Comparison of ENCODE assay signal across 9 cellular contexts in genomic region chr1:227131193-227131592, GRCh38.
DNase-seq lines count a peak whose midpoint lies in the region; ATAC-seq and TF ChIP-seq lines count a peak whose summit lies in the region.
"Had no signal": no experiment of that assay in that cellular context is flagged by ENCODE, and none has a peak within 500 bp of the region (broad histone marks: within the 10 kb centered on the region; RNA-seq: fewer than 3 reads in every experiment).

No MANE protein-coding gene starts in this region.

- no peaks in the 10 kb centered on the region for H3K27me3 ChIP-seq in SJSA1 (replicated peaks)
- no peaks in the 10 kb centered on the region for H3K27me3 ChIP-seq in CD4-positive, alpha-beta memory T cell (ENCODE audit: insufficient read depth, low read length)

- intact Hi-C loops in natural killer cell (cut with micrococcal nuclease): no loop called here
- intact Hi-C loops in CD4-positive, alpha-beta memory T cell (cut with micrococcal nuclease): no loop called here

- no peak for ATAC-seq in natural killer cell
- ATAC-seq in natural killer cell treated with Interleukin-12 subunit alpha and Interleukin-12 subunit beta and Interleukin-15 and Interleukin-18, amount 100 ng/mL, for 72 hours: no peak
- ATAC-seq in HG02798 (IDR thresholded peaks at IDR 0.05; ENCODE audit: poor library complexity, unreplicated experiment): no peak
- ATAC-seq: esophagus mucosa had no signal

- H3K4me1 Mint-ChIP-seq in natural killer cell: no peaks in the 10 kb centered on the region
- no peaks in the 10 kb centered on the region for H3K4me1 Mint-ChIP-seq in natural killer cell treated with Interleukin-12 subunit alpha and Interleukin-12 subunit beta and Interleukin-15 and Interleukin-18, amount 100 ng/mL, for 72 hours (ENCODE audit: low read depth in 2 of 2)
- no peaks in the 10 kb centered on the region for H3K4me1 Mint-ChIP-seq in CD4-positive, alpha-beta memory T cell

- peaks cover 5% of the 10 kb centered on the region in 2 donors for H3K27me3 Mint-ChIP-seq in natural killer cell (ENCODE audit: low read depth in 2 of 2)
- H3K27me3 Mint-ChIP-seq in natural killer cell treated with Interleukin-12 subunit alpha and Interleukin-12 subunit beta and Interleukin-15 and Interleukin-18, amount 100 ng/mL, for 72 hours: peaks cover 8 to 18% of the 10 kb centered on the region in 2 donors
- peaks cover 9 to 10% of the 10 kb centered on the region in 2 donors for H3K27me3 Mint-ChIP-seq in CD4-positive, alpha-beta memory T cell

- H3K9me3 Mint-ChIP-seq in natural killer cell: no peaks in the 10 kb centered on the region
- no peaks in the 10 kb centered on the region for H3K9me3 Mint-ChIP-seq in natural killer cell treated with Interleukin-12 subunit alpha and Interleukin-12 subunit beta and Interleukin-15 and Interleukin-18, amount 100 ng/mL, for 72 hours
- no peaks in the 10 kb centered on the region for H3K9me3 Mint-ChIP-seq in CD4-positive, alpha-beta memory T cell

- peak; percentile 25 for TF ChIP-seq CTCF in natural killer cell (IDR thresholded peaks at IDR 0.05)

- peaks cover 28% of the 10 kb centered on the region for H3K36me3 ChIP-seq in SJSA1
- H3K36me3 ChIP-seq in CD4-positive, alpha-beta memory T cell (ENCODE audit: insufficient read depth, low read length): no peaks in the 10 kb centered on the region

- H3K9me3 ChIP-seq in SJSA1 (replicated peaks): no peaks in the 10 kb centered on the region
- H3K9me3 ChIP-seq in CD4-positive, alpha-beta memory T cell (ENCODE audit: control insufficient read depth in 1 of 2, low read length in 2 of 2): no peaks in the 10 kb centered on the region

- no peak for DNase-seq in natural killer cell
- no peak for DNase-seq in natural killer cell treated with Interleukin-12 subunit alpha and Interleukin-12 subunit beta and Interleukin-15 and Interleukin-18, amount 100 ng/mL, for 72 hours (ENCODE audit: low spot score)
- peak in 1 of 2 experiments; percentile 28 for DNase-seq in SJSA1 (ENCODE audit: low read depth in 1 of 2, low spot score in 2 of 2)
- DNase-seq in glomerular visceral epithelial cell (ENCODE audit: extremely low spot score): peak; percentile 32
- no peak for DNase-seq in CD4-positive, alpha-beta memory T cell
- DNase-seq in DMS79 treated with DMSO at 0.1 percent for 48 hours (lab: John Stamatoyannopoulos, UW): no peak
- no peak for DNase-seq in stimulated activated CD4-positive, alpha-beta T cell treated with anti-CD3 and anti-CD28 coated beads, Interleukin-2, amount 100 ng/mL, for 48 hours

- no peak overlapping the region for H3K27ac Mint-ChIP-seq in natural killer cell
- no peak overlapping the region for H3K27ac Mint-ChIP-seq in natural killer cell treated with Interleukin-12 subunit alpha and Interleukin-12 subunit beta and Interleukin-15 and Interleukin-18, amount 100 ng/mL, for 72 hours
- no peak overlapping the region for H3K27ac Mint-ChIP-seq in CD4-positive, alpha-beta memory T cell

- H3K4me1 ChIP-seq in SJSA1 (replicated peaks): no peaks in the 10 kb centered on the region
- H3K4me1 ChIP-seq in CD4-positive, alpha-beta memory T cell (ENCODE audit: insufficient read depth, low read length): no peaks in the 10 kb centered on the region

- H3K4me3 ChIP-seq in SJSA1: no peak overlapping the region
- H3K4me3 ChIP-seq in CD4-positive, alpha-beta memory T cell (ENCODE audit: low read length in 2 of 2): no peak overlapping the region

- 0 out of 2 replicates have a peak overlapping the region, but pooled peaks have one; percentile 7 for H3K27ac ChIP-seq in SJSA1
- H3K27ac ChIP-seq in CD4-positive, alpha-beta memory T cell (ENCODE audit: low read depth, low read length): no peak overlapping the region

- CTCF ChIA-PET in CD4-positive, alpha-beta memory T cell (lab: Charles Lee; ENCODE audit: partially characterized antibody): no interaction called here

- H3K36me3 Mint-ChIP-seq in natural killer cell: no peaks in the 10 kb centered on the region
- H3K36me3 Mint-ChIP-seq in natural killer cell treated with Interleukin-12 subunit alpha and Interleukin-12 subunit beta and Interleukin-15 and Interleukin-18, amount 100 ng/mL, for 72 hours: no peaks in the 10 kb centered on the region
- H3K36me3 Mint-ChIP-seq in CD4-positive, alpha-beta memory T cell: no peaks in the 10 kb centered on the region

- no peak overlapping the region for H3K4me3 Mint-ChIP-seq in natural killer cell
- H3K4me3 Mint-ChIP-seq in natural killer cell treated with Interleukin-12 subunit alpha and Interleukin-12 subunit beta and Interleukin-15 and Interleukin-18, amount 100 ng/mL, for 72 hours: no peak overlapping the region
- H3K4me3 Mint-ChIP-seq in CD4-positive, alpha-beta memory T cell: no peak overlapping the region

- POLR2A ChIA-PET in CD4-positive, alpha-beta memory T cell (lab: Charles Lee; ENCODE audit: partially characterized antibody): no interaction called here
